1 cellular context compared by ENCODE assay signal in genomic region chr12:122423258-122424165, GRCh38.
TF ChIP-seq lines count a peak whose summit lies in the region.

No MANE protein-coding gene starts in this region.

TF ChIP-seq in HepG2, 621 proteins besides CTCF, POLR2A, EP300 and RAD21 (continued from another document):
- TF ChIP-seq, protein P1, sequence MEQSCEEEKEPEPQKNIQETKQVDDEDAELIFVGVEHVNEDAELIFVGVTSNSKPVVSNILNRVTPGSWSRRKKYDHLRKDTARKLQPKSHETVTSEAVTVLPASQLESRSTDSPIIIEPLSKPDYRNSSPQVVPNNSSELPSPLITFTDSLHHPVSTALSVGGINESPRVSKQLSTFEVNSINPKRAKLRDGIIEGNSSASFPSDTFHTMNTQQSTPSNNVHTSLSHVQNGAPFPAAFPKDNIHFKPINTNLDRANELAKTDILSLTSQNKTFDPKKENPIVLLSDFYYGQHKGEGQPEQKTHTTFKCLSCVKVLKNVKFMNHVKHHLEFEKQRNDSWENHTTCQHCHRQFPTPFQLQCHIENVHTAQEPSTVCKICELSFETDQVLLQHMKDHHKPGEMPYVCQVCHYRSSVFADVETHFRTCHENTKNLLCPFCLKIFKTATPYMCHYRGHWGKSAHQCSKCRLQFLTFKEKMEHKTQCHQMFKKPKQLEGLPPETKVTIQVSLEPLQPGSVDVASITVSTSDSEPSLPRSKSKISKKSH (CRISPR knock-in tag; IDR thresholded peaks at IDR 0.05; ENCODE audit: borderline replicate concordance), result no peak
- TF ChIP-seq NR2C2 (CRISPR knock-in tag; IDR thresholded peaks at IDR 0.05; ENCODE audit: borderline replicate concordance), result peak; percentile 37; the same call in 1 of the 2 replicates
- no peak for TF ChIP-seq CAMTA2 (CRISPR knock-in tag; IDR thresholded peaks at IDR 0.05; ENCODE audit: borderline replicate concordance)
- TF ChIP-seq MBD4 (IDR thresholded peaks at IDR 0.05; ENCODE audit: borderline replicate concordance, low read length), result no peak
- no peak for TF ChIP-seq FOXJ3 (CRISPR knock-in tag; IDR thresholded peaks at IDR 0.05; ENCODE audit: borderline replicate concordance)
- no peak for TF ChIP-seq ATAD3A (CRISPR knock-in tag; IDR thresholded peaks at IDR 0.05)
- no peak; the same call in 1 of the 2 replicates for TF ChIP-seq KLF6 (CRISPR knock-in tag; IDR thresholded peaks at IDR 0.05)
- no peak for TF ChIP-seq BRCA1 (CRISPR knock-in tag; IDR thresholded peaks at IDR 0.05)
- no peak for TF ChIP-seq ZNF678 (CRISPR knock-in tag; IDR thresholded peaks at IDR 0.05)
- TF ChIP-seq ZNF709 (CRISPR knock-in tag; IDR thresholded peaks at IDR 0.05), result no peak
- TF ChIP-seq, protein P2, sequence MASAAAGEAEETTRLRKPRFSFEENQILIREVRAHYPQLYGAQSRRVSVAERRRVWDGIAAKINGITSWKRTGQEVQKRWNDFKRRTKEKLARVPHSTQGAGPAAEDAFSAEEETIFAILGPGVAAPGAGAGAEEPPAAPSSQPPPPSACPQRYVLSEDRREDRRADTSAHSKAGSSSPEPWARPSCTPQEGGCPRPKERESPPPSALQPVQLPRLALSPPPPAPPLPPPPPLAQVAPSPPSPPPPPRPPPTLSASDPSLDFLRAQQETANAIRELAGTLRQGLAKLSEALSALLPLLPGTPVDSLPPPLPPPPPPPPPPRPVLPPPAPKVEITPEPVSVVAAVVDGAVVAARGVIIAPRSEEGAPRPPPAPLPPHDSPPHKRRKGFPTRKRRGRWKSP (CRISPR knock-in tag; IDR thresholded peaks at IDR 0.05), result no peak
- no peak for TF ChIP-seq SP2 (CRISPR knock-in tag; IDR thresholded peaks at IDR 0.05)
- no peak for TF ChIP-seq TEAD2 (CRISPR knock-in tag; IDR thresholded peaks at IDR 0.05)
- TF ChIP-seq ZNF800 (CRISPR knock-in tag; IDR thresholded peaks at IDR 0.05), result no peak
- TF ChIP-seq XRCC5 (optimal IDR thresholded peaks at IDR 0.05; ENCODE audit: low read length), result no peak
- TF ChIP-seq ZNF792 (CRISPR knock-in tag; IDR thresholded peaks at IDR 0.05), result no peak
- no peak for TF ChIP-seq MED8 (CRISPR knock-in tag; IDR thresholded peaks at IDR 0.05; ENCODE audit: insufficient replicate concordance)
- TF ChIP-seq ZNF674 (CRISPR knock-in tag; IDR thresholded peaks at IDR 0.05; ENCODE audit: low read depth), result no peak
- TF ChIP-seq ZNF260 (CRISPR knock-in tag; IDR thresholded peaks at IDR 0.05; ENCODE audit: borderline replicate concordance, low read depth), result no peak
- TF ChIP-seq XBP1 (CRISPR knock-in tag; IDR thresholded peaks at IDR 0.05), result no peak
- TF ChIP-seq ZNF441 (CRISPR knock-in tag; IDR thresholded peaks at IDR 0.05; ENCODE audit: borderline replicate concordance), result no peak
- no peak for TF ChIP-seq KDM6A (CRISPR knock-in tag; IDR thresholded peaks at IDR 0.05; ENCODE audit: low read depth)
- TF ChIP-seq EEA1 (CRISPR knock-in tag; IDR thresholded peaks at IDR 0.05; ENCODE audit: borderline replicate concordance), result no peak
- TF ChIP-seq JUNB (CRISPR knock-in tag; IDR thresholded peaks at IDR 0.05; ENCODE audit: borderline replicate concordance), result no peak
- TF ChIP-seq, protein P3, sequence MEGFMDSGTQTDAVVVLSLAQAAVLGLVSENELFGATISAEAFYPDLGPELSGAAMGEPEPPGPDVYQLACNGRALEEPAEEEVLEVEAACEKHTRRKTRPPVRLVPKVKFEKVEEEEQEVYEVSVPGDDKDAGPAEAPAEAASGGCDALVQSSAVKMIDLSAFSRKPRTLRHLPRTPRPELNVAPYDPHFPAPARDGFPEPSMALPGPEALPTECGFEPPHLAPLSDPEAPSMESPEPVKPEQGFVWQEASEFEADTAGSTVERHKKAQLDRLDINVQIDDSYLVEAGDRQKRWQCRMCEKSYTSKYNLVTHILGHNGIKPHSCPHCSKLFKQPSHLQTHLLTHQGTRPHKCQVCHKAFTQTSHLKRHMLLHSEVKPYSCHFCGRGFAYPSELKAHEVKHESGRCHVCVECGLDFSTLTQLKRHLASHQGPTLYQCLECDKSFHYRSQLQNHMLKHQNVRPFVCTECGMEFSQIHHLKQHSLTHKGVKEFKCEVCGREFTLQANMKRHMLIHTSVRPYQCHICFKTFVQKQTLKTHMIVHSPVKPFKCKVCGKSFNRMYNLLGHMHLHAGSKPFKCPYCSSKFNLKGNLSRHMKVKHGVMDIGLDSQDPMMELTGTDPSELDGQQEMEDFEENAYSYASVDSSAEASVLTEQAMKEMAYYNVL (CRISPR knock-in tag; IDR thresholded peaks at IDR 0.05; ENCODE audit: borderline replicate concordance), result 0 out of 2 replicates have a peak, but pooled peaks have one; percentile 24
- TF ChIP-seq, protein P4, sequence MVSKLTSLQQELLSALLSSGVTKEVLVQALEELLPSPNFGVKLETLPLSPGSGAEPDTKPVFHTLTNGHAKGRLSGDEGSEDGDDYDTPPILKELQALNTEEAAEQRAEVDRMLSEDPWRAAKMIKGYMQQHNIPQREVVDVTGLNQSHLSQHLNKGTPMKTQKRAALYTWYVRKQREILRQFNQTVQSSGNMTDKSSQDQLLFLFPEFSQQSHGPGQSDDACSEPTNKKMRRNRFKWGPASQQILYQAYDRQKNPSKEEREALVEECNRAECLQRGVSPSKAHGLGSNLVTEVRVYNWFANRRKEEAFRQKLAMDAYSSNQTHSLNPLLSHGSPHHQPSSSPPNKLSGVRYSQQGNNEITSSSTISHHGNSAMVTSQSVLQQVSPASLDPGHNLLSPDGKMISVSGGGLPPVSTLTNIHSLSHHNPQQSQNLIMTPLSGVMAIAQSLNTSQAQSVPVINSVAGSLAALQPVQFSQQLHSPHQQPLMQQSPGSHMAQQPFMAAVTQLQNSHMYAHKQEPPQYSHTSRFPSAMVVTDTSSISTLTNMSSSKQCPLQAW (CRISPR knock-in tag; IDR thresholded peaks at IDR 0.05), result peak; percentile 33; the same call in 1 of the 2 replicates
- TF ChIP-seq ZSCAN31 (CRISPR knock-in tag; IDR thresholded peaks at IDR 0.05; ENCODE audit: low read depth), result no peak
- no peak for TF ChIP-seq ZNF326 (CRISPR knock-in tag; IDR thresholded peaks at IDR 0.05; ENCODE audit: borderline replicate concordance)
- no peak for TF ChIP-seq KMT2A (CRISPR knock-in tag; IDR thresholded peaks at IDR 0.05)
- peak; percentile 96 for TF ChIP-seq SNAPC5 (CRISPR knock-in tag; IDR thresholded peaks at IDR 0.05; ENCODE audit: borderline replicate concordance)
- TF ChIP-seq SOX13 (IDR thresholded peaks at IDR 0.05), result no peak
- TF ChIP-seq SOX13 (CRISPR knock-in tag; conservative IDR thresholded peaks at IDR 0.05 in 1 of 2, IDR thresholded peaks at IDR 0.05 in 1 of 2), result no peak
TF ChIP-seq in HepG2: peak in this region for 54.
